Comparison of ENCODE assay signal across 8 cellular contexts in the genomic region with DNA sequence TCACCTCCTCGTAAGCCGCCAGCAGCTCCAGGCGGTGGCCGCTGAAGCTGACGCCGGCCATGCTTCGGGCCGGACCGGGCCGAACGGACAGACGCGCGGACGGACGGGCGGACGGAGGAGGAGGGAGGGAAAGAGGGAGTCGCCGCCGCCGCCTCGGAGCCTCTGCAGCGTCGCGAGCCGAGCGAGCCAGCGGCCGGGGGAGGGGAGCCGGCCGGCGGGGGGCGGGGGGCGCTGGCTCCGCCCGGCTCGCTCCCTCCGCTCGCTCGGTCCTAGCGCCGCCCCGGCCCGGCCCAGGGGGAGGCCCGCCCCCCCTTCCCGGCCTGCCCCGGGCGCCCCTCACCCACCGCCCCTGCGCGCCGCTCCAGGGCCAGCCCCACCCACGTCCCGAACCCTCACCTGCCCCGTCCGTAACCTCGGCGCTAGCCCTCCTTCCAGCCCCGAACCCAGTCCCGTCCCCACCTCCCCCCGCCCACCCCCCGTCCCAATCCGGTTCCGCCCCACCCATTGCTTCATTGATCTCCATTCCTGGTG. TPM values are rescaled to one million over a fixed set of nuclear protein-coding genes. Genes with fewer than 3 reads are reported as not detected.
DNase-seq lines count a peak whose midpoint lies in the region; ATAC-seq and TF ChIP-seq lines count a peak whose summit lies in the region.

TSS of gene DBN1 (minus strand) at position 174 of the 531 bp plus-strand sequence. CDS start at position 61, 113 bp downstream.

- peaks cover 44% of the 10 kb centered on the region for H3K79me2 ChIP-seq in hepatocyte

- H3K4me3 ChIP-seq in BE2C (ENCODE audit: low read depth, low read length) (peak within 1 kb of the TSS; percentile 85), hepatocyte (peak within 1 kb of the TSS; percentile 92)

- H3K9me2 ChIP-seq in hepatocyte (replicated peaks; ENCODE audit: insufficient read depth): no peaks in the 10 kb centered on the region

- H3K27me3 ChIP-seq in BE2C: no peaks in the 10 kb centered on the region
- H3K27me3 ChIP-seq in hepatocyte: no peaks in the 10 kb centered on the region

- H3K27ac ChIP-seq in hepatocyte: peak within 1 kb of the TSS; percentile 87

- WGBS in hepatocyte (ENCODE audit: low lambda C conversion rate, missing lambda C conversion rate): no CpG with 5 or more reads among the region's 65 CpGs

- peak; percentile 70 for DNase-seq in BE2C
- peak; percentile 39 for DNase-seq in NCI-H2196 treated with DMSO at 0.1 percent for 48 hours (lab: John Stamatoyannopoulos, UW; ENCODE audit: unreplicated experiment)
- DNase-seq in astrocyte of the hippocampus (ENCODE audit: low read depth, low spot score): peak; percentile 88
- DNase-seq in hepatocyte (ENCODE audit: low spot score): peak; percentile 89
- peak; percentile 81 for DNase-seq in retina
- DNase-seq in GF-D8 (lab: John Stamatoyannopoulos, UW): no peak

- H3K36me3 ChIP-seq in BE2C: peaks cover 41% of the 10 kb centered on the region
- H3K36me3 ChIP-seq in hepatocyte (replicated peaks; ENCODE audit: insufficient read depth, low read depth): no peaks in the 10 kb centered on the region

- in situ Hi-C loops in GM18951 (cut with MboI; ENCODE audit: low sequenced_read_pairs, unreplicated experiment): no loop called here

- no peak for TF ChIP-seq CTCF in BE2C (IDR thresholded peaks at IDR 0.05; ENCODE audit: low read depth, low read length)
- no peak for TF ChIP-seq CTCF in hepatocyte (IDR thresholded peaks at IDR 0.05; ENCODE audit: poor library complexity)

- H4K20me1 ChIP-seq in hepatocyte (ENCODE audit: insufficient read depth, poor library complexity, severe bottlenecking): peaks cover 41% of the 10 kb centered on the region

- peaks cover 18% of the 10 kb centered on the region for H3K4me1 ChIP-seq in BE2C
- peaks cover 17% of the 10 kb centered on the region for H3K4me1 ChIP-seq in hepatocyte (ENCODE audit: insufficient read depth)

- no peak for ATAC-seq in HG02840 (IDR thresholded peaks at IDR 0.05; ENCODE audit: low FRiP score, unreplicated experiment)

- peak; percentile 28 for TF ChIP-seq POLR2A in GM18951 (IDR thresholded peaks at IDR 0.05; ENCODE audit: extremely low read depth, insufficient read depth, insufficient read length)

- peak within 1 kb of the TSS; percentile 96 for H3K4me2 ChIP-seq in hepatocyte

- H2AFZ ChIP-seq in hepatocyte: peak within 1 kb of the TSS; percentile 68

- H3K9me3 ChIP-seq in BE2C (no peaks in the 10 kb centered on the region), hepatocyte (ENCODE audit: low read depth) (no peaks in the 10 kb centered on the region)

RNA-seq across cellular contexts. Expression of gene DBN1, which starts in this region (rescaled TPM):
- polyA plus RNA-seq in BE2C (2012; ENCODE audit: insufficient read depth, insufficient read length, low read depth): 454 TPM
- 83.7 and 107 TPM in 2 replicates for total RNA-seq in hepatocyte
- 116 and 122 TPM in 2 replicates for polyA plus RNA-seq in hepatocyte
